15 cellular contexts compared by ENCODE assay signal in the genomic region with DNA sequence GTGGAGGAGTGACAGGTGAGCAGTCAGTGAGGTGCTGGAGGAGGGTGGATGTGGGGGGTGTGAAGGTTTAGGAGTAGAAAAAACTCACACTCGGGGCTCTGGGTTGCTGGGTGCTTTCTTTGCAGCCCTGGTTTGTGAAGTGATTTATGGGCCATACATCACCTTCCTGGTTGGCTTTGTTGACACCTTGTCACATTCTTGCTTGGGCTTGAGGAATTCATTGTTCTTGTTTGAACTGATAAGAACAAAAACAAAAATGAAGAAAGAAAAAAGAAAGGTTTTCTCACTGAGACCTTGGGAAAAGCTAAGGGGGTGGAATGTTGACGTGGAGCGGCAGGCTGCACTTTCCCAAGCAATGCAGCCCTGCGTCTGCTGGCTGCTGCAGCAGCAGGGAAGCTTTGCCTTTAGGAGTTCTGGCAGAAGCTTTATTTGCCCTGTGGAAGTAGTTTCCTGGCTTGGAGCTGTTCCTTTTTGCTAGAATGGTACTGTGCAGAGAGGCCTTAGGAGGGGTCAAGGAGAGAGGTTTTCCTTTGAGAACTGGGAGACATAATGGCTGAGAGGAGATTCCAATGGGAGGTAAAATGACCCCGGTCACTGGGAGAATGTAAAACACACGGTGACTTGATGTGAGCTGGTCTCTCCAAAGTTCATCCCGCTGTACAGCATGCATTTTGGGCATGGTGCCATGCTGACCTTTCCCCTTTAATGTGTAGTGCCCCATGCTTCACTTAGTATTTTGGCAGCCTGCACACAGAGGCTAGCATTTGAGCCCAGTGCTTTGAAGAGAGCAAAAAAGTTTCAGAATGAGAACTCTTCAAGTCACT. TPM values are rescaled to one million over a fixed set of nuclear protein-coding genes. Genes with fewer than 3 reads are reported as not detected.
A peak's percentile ranks its signal among the peaks of the same experiment; 100 is the strongest.
DNase-seq lines count a peak whose midpoint lies in the region; FAIRE-seq and TF ChIP-seq lines count a peak whose summit lies in the region.
"Had no signal": no experiment of that assay in that cellular context is flagged by ENCODE, and none has a peak within 500 bp of the region (broad histone marks: within the 10 kb centered on the region; RNA-seq: fewer than 3 reads in every experiment).

No MANE protein-coding gene starts in this region.

- H2AK5ac ChIP-seq in H1 (ENCODE audit: low read depth, low read length) = peak overlapping the region; percentile 41; the same call in 1 of the 2 replicates

- DNase-seq in Calu3 (peak; percentile 32), NCI-H226 (peak; percentile 50), H1 (ENCODE audit: low read depth in 1 of 2, low spot score in 2 of 2) (no peak), mesothelial cell of epicardium (ENCODE audit: low spot score in 2 of 2, unreplicated experiment in 2 of 2) (no peak), H7 (no peak), NCI-H524 treated with DMSO at 0.1 percent for 48 hours (lab: John Stamatoyannopoulos, UW) (no peak), NCI-H187 (lab: John Stamatoyannopoulos, UW) (no peak), SJCRH30 (no peak)
- DNase-seq: activated CD4-positive, alpha-beta T cell treated with anti-CD3 and anti-CD28 coated beads for 4 hours; activated gamma-delta T cell treated with Interleukin-2 at 50 U/mL for 16 hours; GDM1; GOT3; naive B cell; NCI-H524 had no signal

- H3K4me1 Mint-ChIP-seq in Calu3 (ENCODE audit: low read depth, unreplicated experiment) (peaks cover 50% of the 10 kb centered on the region), mesothelial cell of epicardium (peaks cover 69% of the 10 kb centered on the region)

- H3K56ac ChIP-seq in H1 (replicated peaks; ENCODE audit: insufficient read length, low read depth, low read length) = no peak overlapping the region

- H3K4me1 ChIP-seq in H1 (replicated peaks in 1 of 4; ENCODE audit: control insufficient read depth in 3 of 4, insufficient read depth in 4 of 4, low read length in 3 of 4) (peaks cover 3 to 24% (median 10%) of the 10 kb centered on the region in 4 experiments; a peak in 6 of 7 replicates), SJCRH30 (peaks cover 21% of the 10 kb centered on the region)

- H4K91ac ChIP-seq in H1 (replicated peaks; ENCODE audit: insufficient read length, low read length) = peak overlapping the region; percentile 49

- no peaks in the 10 kb centered on the region for H3K9me3 ChIP-seq in H1 (ENCODE audit: insufficient read depth in 2 of 2, low read depth in 1 of 2, low read length in 1 of 2)
- H3K9me3 ChIP-seq in SJCRH30 (replicated peaks) = no peaks in the 10 kb centered on the region

- TF ChIP-seq RAD21 in H1 (IDR thresholded peaks at IDR 0.05 in 1 of 2, conservative IDR thresholded peaks at IDR 0.05 in 1 of 2; ENCODE audit: low read depth in 2 of 2, low read length in 2 of 2) = no peak

- no peaks in the 10 kb centered on the region for H3K23me2 ChIP-seq in H1 (ENCODE audit: low read depth, low read length)

- 0 out of 2 replicates have a peak, but pooled peaks cover 4% of the 10 kb centered on the region for H3K79me1 ChIP-seq in H1 (ENCODE audit: low read depth, low read length)

- H3K36me3 Mint-ChIP-seq in Calu3 (ENCODE audit: insufficient read depth, unreplicated experiment) (peaks cover 14% of the 10 kb centered on the region), mesothelial cell of epicardium (peaks cover 5% of the 10 kb centered on the region)

- H3K4me3 ChIP-seq in H1 (ENCODE audit: extremely low read depth in 1 of 4, insufficient read depth in 2 of 4, low read depth in 3 of 4, low read length in 4 of 4) = 0 out of 8 replicates have a peak overlapping the region, but pooled peaks of 1 of the 4 experiments have one; percentile 2
- no peak overlapping the region for H3K4me3 ChIP-seq in H7 (ENCODE audit: insufficient read depth, low read depth, low read length)
- no peak overlapping the region for H3K4me3 ChIP-seq in SJCRH30

- H3K27me3 ChIP-seq in H1 (replicated peaks in 1 of 4; ENCODE audit: control insufficient read depth in 3 of 4, extremely low read depth in 1 of 4, insufficient read depth in 3 of 4, low read length in 3 of 4) (no peaks in the 10 kb centered on the region), H7 (ENCODE audit: control insufficient read depth, insufficient read depth, low read length) (no peaks in the 10 kb centered on the region), SJCRH30 (no peaks in the 10 kb centered on the region)

- BruUV-seq in Calu3 (replicated peaks; lab: Mats Ljungman, UMichigan) = no TSS peak

- H3K36me3 ChIP-seq in H1 (ENCODE audit: control insufficient read depth in 2 of 4, insufficient read depth in 4 of 4, low read length in 3 of 4) (no peaks in the 10 kb centered on the region; a peak in 1 of 8 replicates), H7 (replicated peaks; ENCODE audit: control insufficient read depth, insufficient read depth, low read length) (no peaks in the 10 kb centered on the region; the same call in 1 of the 2 replicates), SJCRH30 (peaks cover 23% of the 10 kb centered on the region)

- peak; percentile 84 for FAIRE-seq in H1 (lab: Jason Lieb, UNC)

- intact Hi-C loops in Calu3 (cut with micrococcal nuclease; ENCODE audit: unreplicated experiment) = loop anchor here (2.0 to 5.0 kb wide), 3 partner anchors 50 to 570 kb away; no protein-coding TSS in a partner anchor

- H3K18ac ChIP-seq in H1 (ENCODE audit: extremely low read depth, low read length) = peak overlapping the region; percentile 52; the same call in 1 of the 2 replicates

- peak overlapping the region; percentile 27; the same call in 1 of the 2 replicates for H2BK12ac ChIP-seq in H1 (ENCODE audit: low read depth, low read length)

- H3K9ac ChIP-seq in H1 (replicated peaks in 1 of 4; ENCODE audit: extremely low read depth in 1 of 4, low read depth in 3 of 4, low read length in 3 of 4) = no peak overlapping the region

- no peaks in the 10 kb centered on the region for H3K27me3 Mint-ChIP-seq in Calu3 (ENCODE audit: unreplicated experiment)
- no peaks in the 10 kb centered on the region for H3K27me3 Mint-ChIP-seq in mesothelial cell of epicardium (ENCODE audit: low read depth)

- TF ChIP-seq EP300 in H1 (IDR thresholded peaks at IDR 0.05; ENCODE audit: borderline replicate concordance in 1 of 2, low read depth in 2 of 2, low read length in 2 of 2) = no peak

- TF ChIP-seq POLR2A in H1 (IDR thresholded peaks at IDR 0.05; ENCODE audit: control extremely low read depth in 1 of 2, low read depth in 2 of 2, low read length in 2 of 2) = no peak

- H3K4me2 ChIP-seq in H1 (ENCODE audit: insufficient read depth in 1 of 2, low read depth in 2 of 2, low read length in 2 of 2) = peak overlapping the region; percentile 29 to 60

- H2BK20ac ChIP-seq in H1 (ENCODE audit: low read length) = no peak overlapping the region

- H3K9me3 Mint-ChIP-seq in Calu3 (ENCODE audit: low read depth, unreplicated experiment) (no peaks in the 10 kb centered on the region), mesothelial cell of epicardium (no peaks in the 10 kb centered on the region)
- H3K9me3 Mint-ChIP-seq: stimulated activated naive CD8-positive, alpha-beta T cell treated with anti-CD3 and anti-CD28 coated beads, Interleukin-15, Interleukin-2, amounts not matched to agents 100 ng/mL and 50 ng/mL, for 24 hours had no signal

- H3K4me3 Mint-ChIP-seq in Calu3 (ENCODE audit: low read depth, unreplicated experiment) = peak overlapping the region; percentile 5
- peak overlapping the region; percentile 46 for H3K4me3 Mint-ChIP-seq in mesothelial cell of epicardium
- H3K4me3 Mint-ChIP-seq: naive B cell; stimulated activated naive CD8-positive, alpha-beta T cell treated with anti-CD3 and anti-CD28 coated beads, Interleukin-15, Interleukin-2, amounts not matched to agents 100 ng/mL and 50 ng/mL, for 24 hours had no signal

- no peak for TF ChIP-seq CTCF in Calu3 (IDR thresholded peaks at IDR 0.05; ENCODE audit: unreplicated experiment)
- no peak for TF ChIP-seq CTCF in H1 (IDR thresholded peaks at IDR 0.05; ENCODE audit: control extremely low read depth in 1 of 3, insufficient read depth in 1 of 3, low read depth in 1 of 3, low read length in 3 of 3)
- no peak for TF ChIP-seq CTCF in mesothelial cell of epicardium (IDR thresholded peaks at IDR 0.05; ENCODE audit: unreplicated experiment)

- H3K27ac Mint-ChIP-seq in Calu3 (ENCODE audit: unreplicated experiment) (peak overlapping the region; percentile 8), mesothelial cell of epicardium (peak overlapping the region; percentile 99)
- H3K27ac Mint-ChIP-seq: stimulated activated naive CD8-positive, alpha-beta T cell treated with anti-CD3 and anti-CD28 coated beads, Interleukin-15, Interleukin-2, amounts not matched to agents 100 ng/mL and 50 ng/mL, for 24 hours had no signal

- H4K5ac ChIP-seq in H1 (ENCODE audit: insufficient read length, low read depth, low read length) = peak overlapping the region; percentile 24

- no peak overlapping the region for H3K4ac ChIP-seq in H1 (replicated peaks; ENCODE audit: insufficient read length, low read depth, low read length)

- WGBS in H1 (ENCODE audit: extremely low coverage in 1 of 2, insufficient coverage in 1 of 2, insufficient read length in 1 of 2, insufficient replicate concordance in 2 of 2, low coverage in 1 of 2, low lambda C conversion rate in 2 of 2, missing lambda C conversion rate in 1 of 2), 2 experiments = 59% methylated on average over 7 of the region's 7 CpGs; no CpG with 5 or more reads in 1 of the 2 experiments

- H3K14ac ChIP-seq in H1 (ENCODE audit: insufficient read length) = no peak overlapping the region

- H4K20me1 ChIP-seq in H1 (replicated peaks in 1 of 2; ENCODE audit: control insufficient read depth in 1 of 2, insufficient read depth in 2 of 2, low read length in 2 of 2) = peaks cover 0 to 3% of the 10 kb centered on the region in 2 experiments

- H2BK15ac ChIP-seq in H1 (ENCODE audit: low read length) = no peak overlapping the region

- no peak overlapping the region for H2AFZ ChIP-seq in H1 (ENCODE audit: low read length)

- H4K8ac ChIP-seq in H1 (ENCODE audit: extremely low read depth, insufficient read depth, low read length) = no peak overlapping the region

- H2BK120ac ChIP-seq in H1 (replicated peaks; ENCODE audit: low read depth, low read length) = no peak overlapping the region

- CTCF ChIA-PET in Calu3 (lab: Charles Lee) (no interaction called here), H1 (lab: Charles Lee; ENCODE audit: partially characterized antibody) (interaction anchor here (0.7 to 2.5 kb wide), 7 partner anchors 10 to 321 kb away, joined by 3 to 9 read pairs (median 3); partner anchors contain the start of gene LLPH)

- H3K27ac ChIP-seq in H1 (ENCODE audit: low read depth, low read length) (no peak overlapping the region), SJCRH30 (no peak overlapping the region)

- peaks cover 0 to 6% of the 10 kb centered on the region in 2 experiments; a peak in 2 of 4 replicates for H3K79me2 ChIP-seq in H1 (ENCODE audit: control insufficient read depth in 1 of 2, insufficient read depth in 2 of 2, low read length in 2 of 2)

- POLR2A ChIA-PET in H1 (lab: Charles Lee; ENCODE audit: partially characterized antibody) = no interaction called here

- H3K23ac ChIP-seq in H1 (ENCODE audit: insufficient read length) = no peak overlapping the region

- H2BK5ac ChIP-seq in H1 (ENCODE audit: low read depth, low read length) = 0 out of 2 replicates have a peak overlapping the region, but pooled peaks have one; percentile 9

RNA-seq across cellular contexts. Expression of gene HMGA2, which starts 52.8 kb away (rescaled TPM):
- 46.7 and 47.8 TPM in 2 replicates for total RNA-seq in Calu3 (2022)
- total RNA-seq in H1 (2021; fragmentation: NEBNext Ultra II Directional; extraction: Animal tissue kit (Norgen Biotek cat#: 25700)) = 103 and 104 TPM in 2 replicates
- polyA plus RNA-seq in H1 (2011; rRNA removed) = 46.0 and 50.7 TPM in 2 replicates
- polyA plus RNA-seq in H1 (2011; cell fraction: cytosol; rRNA removed) = 45.4 TPM
- polyA plus RNA-seq in H1 (2011; cell fraction: nucleus; rRNA removed) = 77.0 TPM
- 35.0 to 68.1 TPM (median 44.6 TPM) in 4 replicates for polyA plus RNA-seq in H1 (2012, experiment 1 of 2)
- polyA plus RNA-seq in H1 (2012, experiment 2 of 2) = 13.2 TPM
- polyA plus RNA-seq in H1 (2013, experiment 1 of 2) = 89.7 TPM
- polyA plus RNA-seq in H1 (2013, experiment 2 of 2) = 80.7 TPM
- 38.8 and 46.1 TPM in 2 replicates for polyA minus RNA-seq in H1 (2011; rRNA and poly(A)+ RNA removed)
- 64.0 TPM for polyA minus RNA-seq in H1 (2011; cell fraction: cytosol; rRNA and poly(A)+ RNA removed)
- polyA minus RNA-seq in H1 (2011; cell fraction: nucleus; rRNA and poly(A)+ RNA removed) = 103 TPM
- 205 to 231 TPM (median 220 TPM) in 3 replicates for total RNA-seq in mesothelial cell of epicardium
- total RNA-seq in H7 (2014; rRNA removed; shearing (Covaris generic)) = 61.1 and 61.9 TPM in 2 replicates
- total RNA-seq in SJCRH30 (2014; rRNA removed; shearing (Covaris generic)) = 86.6 and 87.9 TPM in 2 replicates

Comparison
In these comparisons a context has a peak if more than half of its experiments do, and no peak if none do; other contexts are left out.
1. DNase-seq: peak in Calu3 (single experiment) and NCI-H226 (single experiment); none in H1 (0 of 2), mesothelial cell of epicardium (0 of 2), H7 (single experiment), NCI-H524 treated with DMSO at 0.1 percent for 48 hours (single experiment), NCI-H187 (0 of 2) and SJCRH30 (0 of 2).